ENCODE assay signal across 17 cellular contexts in the genomic region with DNA sequence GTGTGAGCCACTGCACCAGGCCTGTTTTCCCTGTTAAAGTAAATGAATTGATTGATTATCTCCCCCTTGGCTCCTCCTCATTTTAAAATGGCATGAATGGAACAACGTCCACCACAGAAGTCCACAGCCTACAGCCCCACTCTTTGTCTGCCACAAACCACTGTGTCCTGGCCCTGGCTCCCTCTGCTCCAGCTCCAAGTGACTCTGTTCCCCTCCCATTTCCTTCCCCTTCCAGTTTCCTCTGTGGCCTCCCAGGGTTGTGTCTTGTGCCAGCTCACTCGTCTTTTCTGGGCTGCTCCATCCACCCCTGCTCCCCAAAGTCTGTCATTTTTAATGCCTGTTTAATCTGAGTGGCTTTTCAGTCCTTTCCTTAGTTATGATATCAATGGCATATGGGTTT. TPM values are rescaled to one million over a fixed set of nuclear protein-coding genes. Genes with fewer than 3 reads are reported as not detected.
A peak's percentile ranks its signal among the peaks of the same experiment; 100 is the strongest.
DNase-seq lines count a peak whose midpoint lies in the region; ATAC-seq and TF ChIP-seq lines count a peak whose summit lies in the region.
"Had no signal": no experiment of that assay in that cellular context is flagged by ENCODE, and none has a peak within 500 bp of the region (broad histone marks: within the 10 kb centered on the region; RNA-seq: fewer than 3 reads in every experiment).

No MANE protein-coding gene starts in this region.

- no peaks in the 10 kb centered on the region for H3K9me3 ChIP-seq in right cardiac atrium (ENCODE audit: control insufficient read depth, low read length)
- H3K9me3 ChIP-seq in BE2C, result no peaks in the 10 kb centered on the region
- H3K9me3 ChIP-seq: gastrocnemius medialis had no signal

- H3K36me3 Mint-ChIP-seq in activated CD4-positive, alpha-beta T cell treated with anti-CD3 and anti-CD28 coated beads, Interleukin-2, amount 10 ng/mL, durations not matched to agents 24 days and 14 days (ENCODE audit: low read depth), result peaks cover 71% of the 10 kb centered on the region
- peaks cover 64% of the 10 kb centered on the region for H3K36me3 Mint-ChIP-seq in activated CD4-positive, alpha-beta memory T cell treated with anti-CD3 and anti-CD28 coated beads for 36 hours
- H3K36me3 Mint-ChIP-seq: CD14-positive monocyte had no signal

- H3K9me3 Mint-ChIP-seq in activated CD4-positive, alpha-beta T cell treated with anti-CD3 and anti-CD28 coated beads, Interleukin-2, amount 10 ng/mL, durations not matched to agents 24 days and 14 days, result peaks cover 5% of the 10 kb centered on the region
- no peaks in the 10 kb centered on the region for H3K9me3 Mint-ChIP-seq in activated CD4-positive, alpha-beta memory T cell treated with anti-CD3 and anti-CD28 coated beads for 36 hours
- H3K9me3 Mint-ChIP-seq: central memory CD8-positive, alpha-beta T cell had no signal

- H3K36me3 ChIP-seq in BE2C, result no peaks in the 10 kb centered on the region
- H3K36me3 ChIP-seq: gastrocnemius medialis had no signal

- H3K27ac ChIP-seq in right cardiac atrium (ENCODE audit: low read length), result no peak overlapping the region
- H3K27ac ChIP-seq: gastrocnemius medialis had no signal

- WGBS in right cardiac atrium, result 27% methylated on average over 2 of the region's 2 CpGs

- H3K4me3 Mint-ChIP-seq in activated CD4-positive, alpha-beta T cell treated with anti-CD3 and anti-CD28 coated beads, Interleukin-2, amount 10 ng/mL, durations not matched to agents 24 days and 14 days, result peak overlapping the region; percentile 57
- peak overlapping the region; percentile 27 for H3K4me3 Mint-ChIP-seq in activated CD4-positive, alpha-beta memory T cell treated with anti-CD3 and anti-CD28 coated beads for 36 hours
- H3K4me3 Mint-ChIP-seq: central memory CD8-positive, alpha-beta T cell had no signal

- no peak for DNase-seq in activated CD4-positive, alpha-beta T cell treated with anti-CD3 and anti-CD28 coated beads, Interleukin-2, amount 10 ng/mL, durations not matched to agents 24 days and 14 days
- no peak for DNase-seq in activated CD4-positive, alpha-beta T cell treated with anti-CD3 and anti-CD28 coated beads, Interleukin-2, amount 50 U/mL, for 4 hours
- DNase-seq in CD1c-positive myeloid dendritic cell (ENCODE audit: extremely low spot score) (peak; percentile 42), right cardiac atrium (peak in 1 of 3 donors; percentile 63), BE2C (no peak)
- peak; percentile 7 for DNase-seq in activated CD4-positive, alpha-beta memory T cell treated with anti-CD3 and anti-CD28 coated beads for 36 hours
- DNase-seq in stimulated activated CD4-positive, alpha-beta T cell treated with anti-CD3 and anti-CD28 coated beads, Interleukin-1b, Interleukin-23, amount 100 ng/mL, for 48 hours, result no peak
- no peak for DNase-seq in central memory CD4-positive, alpha-beta T cell
- DNase-seq: gastrocnemius medialis, H7, left colon, NCI-H526 had no signal

- no peaks in the 10 kb centered on the region for H3K27me3 ChIP-seq in right cardiac atrium (ENCODE audit: control insufficient read depth, insufficient read depth)
- no peaks in the 10 kb centered on the region for H3K27me3 ChIP-seq in BE2C
- H3K27me3 ChIP-seq: gastrocnemius medialis had no signal

- H3K27me3 Mint-ChIP-seq in activated CD4-positive, alpha-beta T cell treated with anti-CD3 and anti-CD28 coated beads, Interleukin-2, amount 10 ng/mL, durations not matched to agents 24 days and 14 days, result no peaks in the 10 kb centered on the region
- no peaks in the 10 kb centered on the region for H3K27me3 Mint-ChIP-seq in activated CD4-positive, alpha-beta memory T cell treated with anti-CD3 and anti-CD28 coated beads for 36 hours
- H3K27me3 Mint-ChIP-seq: central memory CD8-positive, alpha-beta T cell had no signal

- H3K4me1 ChIP-seq in right cardiac atrium (ENCODE audit: control insufficient read depth, insufficient read depth, low read length) (no peaks in the 10 kb centered on the region), BE2C (no peaks in the 10 kb centered on the region)
- H3K4me1 ChIP-seq: gastrocnemius medialis had no signal

- POLR2A ChIA-PET in activated CD4-positive, alpha-beta memory T cell treated with anti-CD3 and anti-CD28 coated beads for 36 hours (lab: Charles Lee), result interaction anchor here (1.7 to 3.4 kb wide), 2 partner anchors 11 to 22 kb away, joined by 4 to 18 read pairs; no protein-coding TSS in a partner anchor

- peak overlapping the region; percentile 82 for H3K27ac Mint-ChIP-seq in activated CD4-positive, alpha-beta T cell treated with anti-CD3 and anti-CD28 coated beads, Interleukin-2, amount 10 ng/mL, durations not matched to agents 24 days and 14 days
- H3K27ac Mint-ChIP-seq in activated CD4-positive, alpha-beta memory T cell treated with anti-CD3 and anti-CD28 coated beads for 36 hours, result peak overlapping the region; percentile 77

- no peak for TF ChIP-seq CTCF in BE2C (IDR thresholded peaks at IDR 0.05; ENCODE audit: low read depth, low read length)

- intact Hi-C loops in activated CD4-positive, alpha-beta T cell treated with anti-CD3 and anti-CD28 coated beads, Interleukin-2, amount 10 ng/mL, durations not matched to agents 24 days and 14 days (cut with micrococcal nuclease), result loop anchor here (1.0 kb wide), 1 partner anchor 29 kb away; no protein-coding TSS in a partner anchor
- intact Hi-C loops in activated CD4-positive, alpha-beta memory T cell treated with anti-CD3 and anti-CD28 coated beads for 36 hours (cut with micrococcal nuclease), result no loop called here
- intact Hi-C loops in right cardiac atrium (cut with DNase I), result no loop called here

- H3K4me3 ChIP-seq in right cardiac atrium (ENCODE audit: low read length) (no peak overlapping the region), BE2C (ENCODE audit: low read depth, low read length) (no peak overlapping the region)
- H3K4me3 ChIP-seq: gastrocnemius medialis had no signal

- ATAC-seq in right cardiac atrium, result peak; percentile 75 to 92
- ATAC-seq: esophagus mucosa, gastrocnemius medialis, left colon had no signal

- CTCF ChIA-PET in activated CD4-positive, alpha-beta memory T cell treated with anti-CD3 and anti-CD28 coated beads for 36 hours (lab: Charles Lee), result interaction anchor here (1.5 to 2.0 kb wide), 2 partner anchors 11 to 137 kb away, joined by 3 to 6 read pairs; no protein-coding TSS in a partner anchor

- peaks cover 68% of the 10 kb centered on the region for H3K4me1 Mint-ChIP-seq in activated CD4-positive, alpha-beta T cell treated with anti-CD3 and anti-CD28 coated beads, Interleukin-2, amount 10 ng/mL, durations not matched to agents 24 days and 14 days
- H3K4me1 Mint-ChIP-seq in activated CD4-positive, alpha-beta memory T cell treated with anti-CD3 and anti-CD28 coated beads for 36 hours (ENCODE audit: low read depth), result peaks cover 82% of the 10 kb centered on the region

RNA-seq across cellular contexts. Expression of a gene that starts 52.4 kb away (rescaled TPM):
- 368 and 385 TPM in 2 replicates for total RNA-seq in activated CD4-positive, alpha-beta T cell treated with anti-CD3 and anti-CD28 coated beads, Interleukin-2, amount 10 ng/mL, durations not matched to agents 24 days and 14 days
- total RNA-seq in activated CD4-positive, alpha-beta memory T cell treated with anti-CD3 and anti-CD28 coated beads for 36 hours, result 100 to 1,000 TPM; 302 to 306 TPM
- under 1 TPM; 0.25 to 0.72 (median 0.40) TPM for total RNA-seq in right cardiac atrium
- 0.05 TPM for polyA plus RNA-seq in right cardiac atrium
- not detected for polyA plus RNA-seq in BE2C (2012; ENCODE audit: insufficient read depth, insufficient read length, low read depth)
- total RNA-seq: H7, pulmonary artery endothelial cell, temporal lobe had no signal

Comparison
In these comparisons a context has a peak if more than half of its experiments do, and no peak if none do; other contexts are left out.
1. DNase-seq: peak in CD1c-positive myeloid dendritic cell (single experiment) and activated CD4-positive, alpha-beta memory T cell treated with anti-CD3 and anti-CD28 coated beads for 36 hours (single experiment); none in activated CD4-positive, alpha-beta T cell treated with anti-CD3 and anti-CD28 coated beads, Interleukin-2, amount 10 ng/mL, durations not matched to agents 24 days and 14 days (single experiment), activated CD4-positive, alpha-beta T cell treated with anti-CD3 and anti-CD28 coated beads, Interleukin-2, amount 50 U/mL, for 4 hours (0 of 2), stimulated activated CD4-positive, alpha-beta T cell treated with anti-CD3 and anti-CD28 coated beads, Interleukin-1b, Interleukin-23, amount 100 ng/mL, for 48 hours (single experiment), BE2C (single experiment) and central memory CD4-positive, alpha-beta T cell (single experiment).
2. RNA of a gene that starts 52.4 kb away (total RNA-seq): 368 to 385 TPM in activated CD4-positive, alpha-beta T cell treated with anti-CD3 and anti-CD28 coated beads, Interleukin-2, amount 10 ng/mL, durations not matched to agents 24 days and 14 days and 302 to 306 TPM in activated CD4-positive, alpha-beta memory T cell treated with anti-CD3 and anti-CD28 coated beads for 36 hours; 0.25 to 0.72 TPM in right cardiac atrium; every median in the first group is over 100 times any median in the second.